In genomic region chr18:77130229-77131099, GRCh38 we compare ENCODE assay signal across 9 cellular contexts. TPM values are rescaled to one million over a fixed set of nuclear protein-coding genes. Genes with fewer than 3 reads are reported as not detected.
DNase-seq lines count a peak whose midpoint lies in the region; ATAC-seq, FAIRE-seq and TF ChIP-seq lines count a peak whose summit lies in the region.
"Had no signal": no experiment of that assay in that cellular context is flagged by ENCODE, and none has a peak within 500 bp of the region (broad histone marks: within the 10 kb centered on the region; RNA-seq: fewer than 3 reads in every experiment).

No MANE protein-coding gene starts in this region.

- POLR2A ChIA-PET in T-cell (lab: Charles Lee): interaction anchor here (0.6 to 1.9 kb wide), 14 partner anchors 8 to 69 kb away, joined by 3 to 27 read pairs (median 6); no protein-coding TSS in a partner anchor

- WGBS in psoas muscle, 3 donors: 44 to 50% (median 50%) methylated on average over 21 to 27 of the region's 27 CpGs
- no CpG with 5 or more reads among the region's 27 CpGs for WGBS in mesendoderm (ENCODE audit: extremely low coverage, insufficient coverage, low lambda C conversion rate)

- TF ChIP-seq CTCF in endothelial cell (IDR thresholded peaks at IDR 0.05; ENCODE audit: unreplicated experiment) (no peak), psoas muscle (IDR thresholded peaks at IDR 0.05) (no peak)

- peaks cover 70 to 76% (median 75%) of the 10 kb centered on the region in 3 donors for H3K4me1 Mint-ChIP-seq in T-cell
- peaks cover 20% of the 10 kb centered on the region for H3K4me1 Mint-ChIP-seq in endothelial cell (ENCODE audit: unreplicated experiment)

- no peaks in the 10 kb centered on the region for H3K9me3 ChIP-seq in psoas muscle

- peak overlapping the region; percentile 89 for H3K4me3 ChIP-seq in psoas muscle
- no peak overlapping the region for H3K4me3 ChIP-seq in mesendoderm (ENCODE audit: low read length)

- peak; percentile 9 for FAIRE-seq in GM12891 (lab: Jason Lieb, UNC)

- no peak for ATAC-seq in T-cell (replicated peaks in 1 of 4)
- ATAC-seq in psoas muscle: peak; percentile 25 to 60 (median 38)
- ATAC-seq in HG02981 (IDR thresholded peaks at IDR 0.05; ENCODE audit: unreplicated experiment): no peak
- no peak for ATAC-seq in HG03469 (IDR thresholded peaks at IDR 0.05; ENCODE audit: unreplicated experiment)

- no peak overlapping the region for H3K23ac ChIP-seq in mesendoderm (ENCODE audit: low read length)

- H3K4me2 ChIP-seq in mesendoderm (ENCODE audit: low read length): no peak overlapping the region

- H3K27me3 Mint-ChIP-seq in T-cell (no peaks in the 10 kb centered on the region), endothelial cell (ENCODE audit: unreplicated experiment) (peaks cover 10% of the 10 kb centered on the region)

- peaks cover 22% of the 10 kb centered on the region for H3K36me3 Mint-ChIP-seq in T-cell
- peaks cover 4% of the 10 kb centered on the region for H3K36me3 Mint-ChIP-seq in endothelial cell (ENCODE audit: low read depth, unreplicated experiment)

- H3K79me1 ChIP-seq in mesendoderm (ENCODE audit: low read length): no peaks in the 10 kb centered on the region

- no peak overlapping the region for H3K18ac ChIP-seq in mesendoderm (ENCODE audit: low read length)

- H3K4ac ChIP-seq in mesendoderm (ENCODE audit: low read depth, low read length): no peak overlapping the region

- intact Hi-C loops in psoas muscle (cut with DNase I): loop anchor here (5.0 to 10.0 kb wide), 5 partner anchors 33 to 126 kb away; no protein-coding TSS in a partner anchor

- no peak overlapping the region for H3K9ac ChIP-seq in mesendoderm (ENCODE audit: low read length)

- no peak overlapping the region for H3K56ac ChIP-seq in mesendoderm (ENCODE audit: low read length)

- peak overlapping the region; percentile 96 to 97 (median 96) for H3K4me3 Mint-ChIP-seq in T-cell
- peak overlapping the region; percentile 94 for H3K4me3 Mint-ChIP-seq in endothelial cell (ENCODE audit: unreplicated experiment)

- TF ChIP-seq POLR2A in GM12891 (IDR thresholded peaks at IDR 0.05; ENCODE audit: low read depth, low read length): no peak

- no peak for DNase-seq in GM12891 (ENCODE audit: insufficient read length, low spot score)
- DNase-seq in T-cell: peak in 4 of 34 experiments; percentile 10 to 52 (median 22)
- DNase-seq in endothelial cell (ENCODE audit: low spot score): no peak
- DNase-seq in psoas muscle: peak in 1 of 2 donors; percentile 61
- no peak for DNase-seq in mesendoderm
- no peak for DNase-seq in epidermal melanocyte (ENCODE audit: insufficient read length, low spot score)

- H2BK5ac ChIP-seq in mesendoderm (ENCODE audit: low read length): no peak overlapping the region

- no peaks in the 10 kb centered on the region for H3K27me3 ChIP-seq in psoas muscle (ENCODE audit: insufficient read depth in 3 of 3, low read length in 2 of 3)
- no peaks in the 10 kb centered on the region for H3K27me3 ChIP-seq in mesendoderm (ENCODE audit: insufficient read depth, low read length, poor library complexity)

- no peak overlapping the region for H4K8ac ChIP-seq in mesendoderm (ENCODE audit: low read depth, low read length)

- H2BK15ac ChIP-seq in mesendoderm (replicated peaks; ENCODE audit: low read depth): no peak overlapping the region

- peak overlapping the region; percentile 95 for H3K27ac ChIP-seq in psoas muscle
- H3K27ac ChIP-seq in mesendoderm (ENCODE audit: low read depth, low read length): no peak overlapping the region
- H3K27ac ChIP-seq: SK-N-MC had no signal

- H3K9me3 Mint-ChIP-seq in T-cell (no peaks in the 10 kb centered on the region), endothelial cell (ENCODE audit: unreplicated experiment) (peaks cover 5% of the 10 kb centered on the region)

- no peak overlapping the region for H2BK120ac ChIP-seq in mesendoderm (ENCODE audit: low read depth, low read length)

- peak overlapping the region; percentile 93 to 96 for H3K27ac Mint-ChIP-seq in T-cell
- peak overlapping the region; percentile 59 for H3K27ac Mint-ChIP-seq in endothelial cell (ENCODE audit: unreplicated experiment)

- H4K5ac ChIP-seq in mesendoderm (ENCODE audit: low read length): no peak overlapping the region

- CTCF ChIA-PET in T-cell (lab: Charles Lee): interaction anchor here (0.7 to 1.6 kb wide), 10 partner anchors 10 to 130 kb away, joined by 3 to 7 read pairs (median 4); no protein-coding TSS in a partner anchor

- H3K4me1 ChIP-seq in psoas muscle (peaks cover 55% of the 10 kb centered on the region), mesendoderm (ENCODE audit: control insufficient read depth, low read depth, low read length) (no peaks in the 10 kb centered on the region)

- H3K36me3 ChIP-seq in psoas muscle (ENCODE audit: insufficient read depth in 1 of 2, low read depth in 1 of 2) (no peaks in the 10 kb centered on the region), mesendoderm (ENCODE audit: control insufficient read depth, insufficient read depth, low read length) (no peaks in the 10 kb centered on the region)

- no peak overlapping the region for H2AK5ac ChIP-seq in mesendoderm (ENCODE audit: low read length)

- no peaks in the 10 kb centered on the region for H3K79me2 ChIP-seq in mesendoderm (ENCODE audit: control insufficient read depth, insufficient read depth, low read length)

TF ChIP-seq in GM12891, 5 proteins besides CTCF, POLR2A, EP300 and RAD21:
- TF ChIP-seq POLR2AphosphoS5 (IDR thresholded peaks at IDR 0.05; ENCODE audit: low read depth, low read length) (no peak), POU2F2 (IDR thresholded peaks at IDR 0.05; ENCODE audit: low read depth, low read length) (no peak), SPI1 (IDR thresholded peaks at IDR 0.05; ENCODE audit: low read depth, low read length) (no peak), TAF1 (IDR thresholded peaks at IDR 0.05; ENCODE audit: low read depth, low read length) (no peak), PAX5 (IDR thresholded peaks at IDR 0.05; ENCODE audit: insufficient read depth, low read length, severe bottlenecking) (no peak)

RNA-seq across cellular contexts. Expression of gene MBP, which starts 2.1 kb away (rescaled TPM):
- polyA plus RNA-seq in GM12891 (2012; ENCODE audit: low read depth, missing spikeins): 16.8 TPM
- total RNA-seq in T-cell (100 to 1,000 TPM; 114 to 185 (median 152) TPM), endothelial cell (ENCODE audit: unreplicated experiment) (9.7 TPM), psoas muscle (10 to 100 TPM; 51.6 to 88.2 (median 78.6) TPM)
- polyA plus RNA-seq in psoas muscle: 10 to 100 TPM; 16.4 to 43.9 (median 40.8) TPM
- 5.9 TPM for polyA plus RNA-seq in mesendoderm (2013, experiment 1 of 2)
- 6.3 TPM for polyA plus RNA-seq in mesendoderm (2013, experiment 2 of 2)

Comparison
In these comparisons a context has a peak if more than half of its experiments do, and no peak if none do; other contexts are left out.
1. ATAC-seq: peak in psoas muscle (4 of 4); none in T-cell (0 of 4), HG02981 (single experiment) and HG03469 (single experiment).